ENCODE assay signal across 8 cellular contexts in the genomic region with DNA sequence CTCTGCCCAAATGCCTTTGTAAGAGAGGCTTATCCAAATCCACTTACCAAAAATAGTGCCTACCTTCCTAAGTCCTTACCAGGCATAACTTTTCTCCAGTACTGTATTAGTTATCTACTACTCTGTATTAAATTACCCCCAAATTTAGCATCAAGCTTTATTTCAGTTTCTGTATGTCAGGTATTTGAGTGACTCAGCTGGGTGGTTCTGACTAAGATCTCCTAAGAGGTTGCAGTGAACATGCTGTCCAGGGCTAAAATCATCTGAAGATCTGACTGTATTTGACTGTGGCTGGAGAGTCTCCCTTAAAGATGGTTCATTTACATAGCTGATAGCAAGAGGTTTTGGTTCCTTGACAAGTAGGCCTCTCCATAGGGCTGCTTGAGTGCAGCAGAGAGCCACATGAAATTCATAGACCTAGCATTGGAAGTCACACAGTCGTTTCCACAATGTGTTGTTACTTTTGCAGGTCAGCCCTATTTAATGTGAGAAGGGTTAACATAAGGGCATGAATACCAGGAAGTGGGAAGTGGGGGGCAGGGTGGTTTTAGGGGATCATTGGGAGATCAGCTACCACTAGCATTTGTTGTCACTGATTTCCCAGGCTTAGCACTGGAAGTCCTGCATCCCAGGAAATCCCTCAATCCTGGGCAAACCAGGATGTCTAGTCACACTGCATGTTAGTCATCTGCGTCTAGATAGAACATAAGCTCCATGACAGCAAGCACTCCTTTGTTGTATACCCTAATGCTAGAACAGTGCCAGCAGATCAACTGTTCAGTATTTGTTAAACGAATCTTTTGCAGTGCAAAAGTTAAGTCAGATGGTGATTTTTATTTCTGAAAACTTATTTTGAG. TPM values are rescaled to one million over a fixed set of nuclear protein-coding genes. Genes with fewer than 3 reads are reported as not detected.
DNase-seq lines count a peak whose midpoint lies in the region; ATAC-seq and TF ChIP-seq lines count a peak whose summit lies in the region.

No MANE protein-coding gene starts in this region.

- no peaks in the 10 kb centered on the region for H3K27me3 Mint-ChIP-seq in nephron (ENCODE audit: low read depth)

- H3K36me3 ChIP-seq in GM23248 (ENCODE audit: low read depth) = peaks cover 8% of the 10 kb centered on the region

- H3K4me3 Mint-ChIP-seq in nephron = peak overlapping the region; percentile 93 to 99 (median 99)

- peak; percentile 75 for ATAC-seq in GM18505 (IDR thresholded peaks at IDR 0.05; ENCODE audit: unreplicated experiment)

- no peaks in the 10 kb centered on the region; the same call in 1 of the 2 replicates for H4K20me1 ChIP-seq in GM23248 (ENCODE audit: insufficient read depth)

- TF ChIP-seq CTCF in cardiac fibroblast (IDR thresholded peaks at IDR 0.05; ENCODE audit: low read depth, low read length) (no peak), nephron (IDR thresholded peaks at IDR 0.05; ENCODE audit: unreplicated experiment in 3 of 3) (no peak)

- peaks cover 90% of the 10 kb centered on the region for H3K79me2 ChIP-seq in GM23248 (ENCODE audit: insufficient read depth)

- peaks cover 29% of the 10 kb centered on the region for H3F3A ChIP-seq in GM23248 (ENCODE audit: insufficient read depth)

- H3K27ac Mint-ChIP-seq in nephron = peak overlapping the region; percentile 80 to 93 (median 92)

- TF ChIP-seq POLR2A in GM18505 (IDR thresholded peaks at IDR 0.05; ENCODE audit: borderline replicate concordance, extremely low read depth, insufficient read depth, insufficient read length) = peak; percentile 36

- H3K4me2 ChIP-seq in GM23248 (ENCODE audit: unreplicated experiment) = peak overlapping the region; percentile 100

- H3K9me2 ChIP-seq in GM23248 (ENCODE audit: insufficient read depth) = no peaks in the 10 kb centered on the region

- H3K9me3 ChIP-seq in GM23248 (ENCODE audit: low read depth) = no peaks in the 10 kb centered on the region

- H3K36me3 Mint-ChIP-seq in nephron (ENCODE audit: low read depth) = peaks cover 13% of the 10 kb centered on the region

- H2AFZ ChIP-seq in GM23248 = peak overlapping the region; percentile 95; the same call in 1 of the 2 replicates

- H3K27ac ChIP-seq in GM23248 = peak overlapping the region; percentile 68

- no peaks in the 10 kb centered on the region for H3K9me3 Mint-ChIP-seq in nephron

- H3K27me3 ChIP-seq in GM23248 (replicated peaks; ENCODE audit: insufficient read depth) = no peaks in the 10 kb centered on the region

- H3K4me1 ChIP-seq in GM23248 (ENCODE audit: insufficient read depth) = peaks cover 34% of the 10 kb centered on the region

- H3K9ac ChIP-seq in GM23248 = 0 out of 2 replicates have a peak overlapping the region, but pooled peaks have one; percentile 88

- 37 to 38% methylated on average over 3 of the region's 3 CpGs for WGBS in GM23248 (ENCODE audit: low coverage in 1 of 2, low lambda C conversion rate in 2 of 2, missing lambda C conversion rate in 2 of 2), 2 experiments

- H3K4me3 ChIP-seq in GM23248 (peak overlapping the region; percentile 93), cardiac fibroblast (replicated peaks in 1 of 2; ENCODE audit: low read depth in 2 of 2, low read length in 2 of 2) (peak overlapping the region in 1 of 2 donors; percentile 83)

- in situ Hi-C loops in GM23248 (cut with MboI) = no loop called here

- peaks cover 64% of the 10 kb centered on the region for H3K4me1 Mint-ChIP-seq in nephron

- DNase-seq in GM23248 (peak; percentile 89), LHCN-M2 (ENCODE audit: low read depth) (peak; percentile 72), cardiac fibroblast (ENCODE audit: low read depth in 2 of 2) (peak; percentile 45 to 85), COLO668 (lab: John Stamatoyannopoulos, UW; ENCODE audit: unreplicated experiment) (no peak), GF-D8 (lab: John Stamatoyannopoulos, UW) (no peak), DMS153 treated with DMSO at 0.1 percent for 48 hours (lab: John Stamatoyannopoulos, UW; ENCODE audit: unreplicated experiment) (no peak)

RNA-seq across cellular contexts. Expression of a gene that starts 2.0 kb away (rescaled TPM):
- total RNA-seq in GM23248 (2014; rRNA removed; shearing (Covaris generic)) = 50.7 and 58.1 TPM in 2 replicates
- 52.1 and 54.6 TPM in 2 replicates for polyA plus RNA-seq in GM23248 (2016; fragmentation: Nextera tagmentation; extraction: Ambion mirVana)
- 40.4 and 50.9 TPM in 2 replicates for total RNA-seq in LHCN-M2 (2014; rRNA removed)
- polyA plus RNA-seq in LHCN-M2 (2012) = 55.3 TPM

Comparison
In these comparisons a context has a peak if more than half of its experiments do, and no peak if none do; other contexts are left out.
1. DNase-seq: peak in GM23248 (single experiment), LHCN-M2 (single experiment) and cardiac fibroblast (2 of 2); none in COLO668 (single experiment), GF-D8 (single experiment) and DMS153 treated with DMSO at 0.1 percent for 48 hours (single experiment).